8 cellular contexts compared by ENCODE assay signal in the genomic region with DNA sequence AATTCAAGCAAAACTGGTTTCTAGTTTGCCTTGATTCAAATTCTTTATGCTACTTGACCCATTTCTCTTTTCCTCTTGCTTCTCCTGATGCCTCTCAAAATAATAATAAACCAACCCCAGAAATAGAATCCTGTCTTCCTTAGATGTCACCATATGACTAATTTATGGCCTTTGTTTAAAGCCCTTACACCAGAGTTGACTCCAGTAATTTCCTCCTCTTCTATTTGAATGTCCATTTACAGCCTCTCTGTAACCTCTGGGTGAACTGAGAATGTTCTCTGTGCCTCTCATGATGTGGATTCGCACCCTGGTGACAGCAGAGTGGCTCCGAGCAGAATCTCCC. TPM values are rescaled to one million over a fixed set of nuclear protein-coding genes. Genes with fewer than 3 reads are reported as not detected.
DNase-seq lines count a peak whose midpoint lies in the region; ATAC-seq and TF ChIP-seq lines count a peak whose summit lies in the region.

No MANE protein-coding gene starts in this region.

- DNase-seq in GM12865 (ENCODE audit: low read depth) (peak; percentile 77), lower lobe of right lung (no peak), SKM-1 (lab: John Stamatoyannopoulos, UW; ENCODE audit: unreplicated experiment) (no peak), ascending aorta (ENCODE audit: low spot score in 2 of 2) (no peak)
- DNase-seq in effector memory CD4-positive, alpha-beta T cell = no peak
- DNase-seq in activated CD8-positive, alpha-beta memory T cell treated with anti-CD3 and anti-CD28 coated beads for 24 hours = no peak

- intact Hi-C loops in lower lobe of right lung (cut with DNase I) = no loop called here
- intact Hi-C loops in ascending aorta (cut with DNase I) = no loop called here

- TF ChIP-seq CTCF in GM12865 (IDR thresholded peaks at IDR 0.05; ENCODE audit: insufficient read depth, low read depth, low read length, missing control alignments) = no peak
- TF ChIP-seq CTCF in lower lobe of right lung (IDR thresholded peaks at IDR 0.05) = no peak
- no peak for TF ChIP-seq CTCF in ascending aorta (IDR thresholded peaks at IDR 0.05)

- H3K27ac ChIP-seq in lower lobe of right lung (peak overlapping the region; percentile 66), ascending aorta (no peak overlapping the region)
- H3K27ac ChIP-seq in effector memory CD4-positive, alpha-beta T cell (ENCODE audit: insufficient read depth, low read length, poor library complexity, severe bottlenecking) = no peak overlapping the region

- H3K36me3 ChIP-seq in lower lobe of right lung (no peaks in the 10 kb centered on the region), ascending aorta (no peaks in the 10 kb centered on the region)
- no peaks in the 10 kb centered on the region for H3K36me3 ChIP-seq in effector memory CD4-positive, alpha-beta T cell (ENCODE audit: control insufficient read depth, insufficient read depth, low read length)

- H3K9me3 ChIP-seq in lower lobe of right lung (no peaks in the 10 kb centered on the region), ascending aorta (no peaks in the 10 kb centered on the region)
- no peaks in the 10 kb centered on the region for H3K9me3 ChIP-seq in effector memory CD4-positive, alpha-beta T cell (ENCODE audit: control insufficient read depth, low read length)

- H3K4me1 ChIP-seq in lower lobe of right lung = peaks cover 37% of the 10 kb centered on the region
- peaks cover 22 to 47% of the 10 kb centered on the region in 2 donors for H3K4me1 ChIP-seq in ascending aorta
- no peaks in the 10 kb centered on the region for H3K4me1 ChIP-seq in effector memory CD4-positive, alpha-beta T cell (ENCODE audit: control insufficient read depth, insufficient read depth, low read length, poor library complexity, severe bottlenecking)

- ATAC-seq in GM21529 (IDR thresholded peaks at IDR 0.05; ENCODE audit: unreplicated experiment) = peak; percentile 62
- ATAC-seq in HG03457 (IDR thresholded peaks at IDR 0.05; ENCODE audit: unreplicated experiment) = peak; percentile 44
- no peak for ATAC-seq in lower lobe of right lung

- H3K27me3 ChIP-seq in lower lobe of right lung (ENCODE audit: low read depth) (no peaks in the 10 kb centered on the region), ascending aorta (no peaks in the 10 kb centered on the region)
- H3K27me3 ChIP-seq in effector memory CD4-positive, alpha-beta T cell (replicated peaks; ENCODE audit: control insufficient read depth, insufficient read depth, low read length, poor library complexity, severe bottlenecking) = no peaks in the 10 kb centered on the region

- H3K4me3 ChIP-seq in GM12865 (ENCODE audit: low read depth, low read length) (no peak overlapping the region), lower lobe of right lung (no peak overlapping the region), ascending aorta (no peak overlapping the region)
- H3K4me3 ChIP-seq in effector memory CD4-positive, alpha-beta T cell (ENCODE audit: insufficient read depth, low read depth, low read length, poor library complexity, severe bottlenecking) = no peak overlapping the region

RNA-seq across cellular contexts. Expression of gene ZFHX3, which starts 31.5 kb away (rescaled TPM):
- total RNA-seq in lower lobe of right lung (29.3 TPM), ascending aorta (34.8 TPM)

Comparison
In these comparisons a context has a peak if more than half of its experiments do, and no peak if none do; other contexts are left out.
1. ATAC-seq: peak in GM21529 (single experiment) and HG03457 (single experiment); none in lower lobe of right lung (0 of 2).